ENCODE assay signal across 8 cellular contexts in the genomic region with DNA sequence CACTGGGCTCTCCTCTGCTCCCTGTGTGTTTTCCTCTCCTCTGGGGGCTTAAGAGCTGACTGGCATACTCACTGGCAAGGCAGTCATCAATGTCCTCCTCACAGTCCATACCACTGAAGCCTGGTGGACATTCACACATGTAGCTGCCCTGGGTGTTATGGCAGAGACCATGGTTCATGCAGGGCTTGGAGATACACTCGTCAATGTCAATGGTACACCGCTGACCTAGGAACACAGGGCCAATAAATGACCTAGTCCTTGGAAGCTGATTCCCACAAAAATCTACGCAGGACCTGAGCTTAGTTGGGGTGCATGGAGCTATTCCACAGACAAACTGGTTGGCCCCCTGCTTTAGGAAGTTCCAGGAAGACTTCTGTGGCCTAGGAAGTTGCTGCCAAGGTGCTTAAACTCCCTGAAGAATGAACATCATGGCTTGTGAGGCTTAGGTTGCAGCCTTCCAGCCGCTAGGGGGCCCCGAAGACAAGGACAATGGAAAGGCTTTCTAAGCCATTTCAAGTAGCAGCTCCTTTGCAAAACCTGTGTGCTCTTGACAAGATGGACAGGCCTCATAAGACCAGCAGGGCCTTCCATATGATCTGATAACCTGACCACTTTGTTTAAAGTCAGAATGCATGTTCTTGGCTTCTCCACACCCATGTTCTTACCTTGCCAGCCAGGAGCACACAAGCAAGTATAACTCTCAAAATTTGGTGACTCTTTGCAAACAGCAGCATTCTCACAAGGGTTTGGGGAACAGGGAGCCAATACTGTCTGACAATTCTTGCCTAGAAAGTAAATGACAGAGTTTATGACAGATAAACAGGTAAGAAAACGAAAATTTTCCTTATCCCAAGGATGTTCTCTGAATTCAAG. TPM values are rescaled to one million over a fixed set of nuclear protein-coding genes. Genes with fewer than 3 reads are reported as not detected.
DNase-seq lines count a peak whose midpoint lies in the region; ATAC-seq and TF ChIP-seq lines count a peak whose summit lies in the region.
"Had no signal": no experiment of that assay in that cellular context is flagged by ENCODE, and none has a peak within 500 bp of the region (broad histone marks: within the 10 kb centered on the region; RNA-seq: fewer than 3 reads in every experiment).

No MANE protein-coding gene starts in this region.

- peak; percentile 80 for ATAC-seq in GM18505 (IDR thresholded peaks at IDR 0.05; ENCODE audit: unreplicated experiment)
- peak; percentile 72 for ATAC-seq in activated CD8-positive, alpha-beta T cell treated with anti-CD3 and anti-CD28 coated beads for 36 hours
- ATAC-seq in effector memory CD8-positive, alpha-beta T cell (replicated peaks): peak; percentile 59

- H3K27me3 Mint-ChIP-seq in activated CD8-positive, alpha-beta T cell treated with anti-CD3 and anti-CD28 coated beads for 36 hours: no peaks in the 10 kb centered on the region
- no peaks in the 10 kb centered on the region for H3K27me3 Mint-ChIP-seq in effector memory CD8-positive, alpha-beta T cell

- DNase-seq in HL-60 (ENCODE audit: low read depth in 1 of 2, low spot score in 1 of 2) (peak; percentile 42 to 77), NCI-H82 treated with DMSO at 0.1 percent for 48 hours (lab: John Stamatoyannopoulos, UW; ENCODE audit: unreplicated experiment) (peak; percentile 39), midbrain (lab: John Stamatoyannopoulos, UW) (peak; percentile 79)
- DNase-seq in activated CD8-positive, alpha-beta T cell treated with anti-CD3 and anti-CD28 coated beads for 36 hours: peak; percentile 89
- peak; percentile 57 to 59 (median 57) for DNase-seq in effector memory CD8-positive, alpha-beta T cell
- peak; percentile 58 to 65 for DNase-seq in stimulated activated CD8-positive, alpha-beta memory T cell treated with anti-CD3 and anti-CD28 coated beads, Interleukin-2, amount 100 ng/mL, for 48 hours (ENCODE audit: low read depth in 2 of 2)

- intact Hi-C loops in activated CD8-positive, alpha-beta T cell treated with anti-CD3 and anti-CD28 coated beads for 36 hours (cut with micrococcal nuclease): no loop called here

- TF ChIP-seq POLR2A in GM18505 (IDR thresholded peaks at IDR 0.05; ENCODE audit: borderline replicate concordance, extremely low read depth, insufficient read depth, insufficient read length): no peak

- POLR2A ChIA-PET in activated CD8-positive, alpha-beta T cell treated with anti-CD3 and anti-CD28 coated beads for 36 hours (lab: Charles Lee): no interaction called here

- H3K4me3 Mint-ChIP-seq in activated CD8-positive, alpha-beta T cell treated with anti-CD3 and anti-CD28 coated beads for 36 hours: no peak overlapping the region
- H3K4me3 Mint-ChIP-seq in effector memory CD8-positive, alpha-beta T cell: no peak overlapping the region

- peaks cover 10% of the 10 kb centered on the region for H3K36me3 Mint-ChIP-seq in activated CD8-positive, alpha-beta T cell treated with anti-CD3 and anti-CD28 coated beads for 36 hours (ENCODE audit: low read depth)
- peaks cover 43% of the 10 kb centered on the region for H3K36me3 Mint-ChIP-seq in effector memory CD8-positive, alpha-beta T cell (ENCODE audit: insufficient read depth)

- CTCF ChIA-PET in activated CD8-positive, alpha-beta T cell treated with anti-CD3 and anti-CD28 coated beads for 36 hours (lab: Charles Lee): interaction anchor here (0.6 to 7.5 kb wide), 20 partner anchors 9 to 229 kb away, joined by 3 to 93 read pairs (median 4); a partner anchor contains a TSS

- H3K27ac ChIP-seq in HL-60 (replicated peaks): no peak overlapping the region
- H3K27ac ChIP-seq: skin epidermis had no signal

- no peaks in the 10 kb centered on the region for H3K4me1 Mint-ChIP-seq in activated CD8-positive, alpha-beta T cell treated with anti-CD3 and anti-CD28 coated beads for 36 hours (ENCODE audit: low read depth)
- peaks cover 0 to 7% of the 10 kb centered on the region in 2 donors for H3K4me1 Mint-ChIP-seq in effector memory CD8-positive, alpha-beta T cell (ENCODE audit: low read depth in 2 of 2)

- no peak overlapping the region for H3K27ac Mint-ChIP-seq in activated CD8-positive, alpha-beta T cell treated with anti-CD3 and anti-CD28 coated beads for 36 hours
- H3K27ac Mint-ChIP-seq in effector memory CD8-positive, alpha-beta T cell: no peak overlapping the region

- peak; percentile 94 for TF ChIP-seq CTCF in HL-60 (IDR thresholded peaks at IDR 0.05; ENCODE audit: insufficient read depth, low read length)
- peak; percentile 68 for TF ChIP-seq CTCF in activated CD8-positive, alpha-beta T cell treated with anti-CD3 and anti-CD28 coated beads for 36 hours (IDR thresholded peaks at IDR 0.05)

- no peaks in the 10 kb centered on the region for H3K27me3 ChIP-seq in HL-60 (ENCODE audit: insufficient read depth, poor library complexity, severe bottlenecking)

- no peaks in the 10 kb centered on the region for H3K9me3 Mint-ChIP-seq in activated CD8-positive, alpha-beta T cell treated with anti-CD3 and anti-CD28 coated beads for 36 hours
- no peaks in the 10 kb centered on the region for H3K9me3 Mint-ChIP-seq in effector memory CD8-positive, alpha-beta T cell

- no peak overlapping the region for H3K4me3 ChIP-seq in HL-60 (replicated peaks; ENCODE audit: insufficient read depth, low read length)
- H3K4me3 ChIP-seq: skin epidermis had no signal

RNA-seq across cellular contexts. Expression of a gene that starts 52.3 kb away (rescaled TPM):
- not detected for total RNA-seq in activated CD8-positive, alpha-beta T cell treated with anti-CD3 and anti-CD28 coated beads for 36 hours

Comparison
In these comparisons a context has a peak if more than half of its experiments do, and no peak if none do; other contexts are left out.
1. DNase-seq: peak in every context shown above with its lines; median percentile 89 in activated CD8-positive, alpha-beta T cell treated with anti-CD3 and anti-CD28 coated beads for 36 hours; 79 in midbrain; 62 in stimulated activated CD8-positive, alpha-beta memory T cell treated with anti-CD3 and anti-CD28 coated beads, Interleukin-2, amount 100 ng/mL, for 48 hours; 60 in HL-60; 57 in effector memory CD8-positive, alpha-beta T cell; 39 in NCI-H82 treated with DMSO at 0.1 percent for 48 hours.